Comparison of ENCODE assay signal across 1 cellular context in genomic region chr14:35121026-35121886, GRCh38.
A peak's percentile ranks its signal among the peaks of the same experiment; 100 is the strongest.
TF ChIP-seq lines count a peak whose summit lies in the region.

No MANE protein-coding gene starts in this region.

TF ChIP-seq in HepG2, 621 proteins besides CTCF, POLR2A, EP300 and RAD21 (continued from another document and continues in another):
- TF ChIP-seq, protein P1, sequence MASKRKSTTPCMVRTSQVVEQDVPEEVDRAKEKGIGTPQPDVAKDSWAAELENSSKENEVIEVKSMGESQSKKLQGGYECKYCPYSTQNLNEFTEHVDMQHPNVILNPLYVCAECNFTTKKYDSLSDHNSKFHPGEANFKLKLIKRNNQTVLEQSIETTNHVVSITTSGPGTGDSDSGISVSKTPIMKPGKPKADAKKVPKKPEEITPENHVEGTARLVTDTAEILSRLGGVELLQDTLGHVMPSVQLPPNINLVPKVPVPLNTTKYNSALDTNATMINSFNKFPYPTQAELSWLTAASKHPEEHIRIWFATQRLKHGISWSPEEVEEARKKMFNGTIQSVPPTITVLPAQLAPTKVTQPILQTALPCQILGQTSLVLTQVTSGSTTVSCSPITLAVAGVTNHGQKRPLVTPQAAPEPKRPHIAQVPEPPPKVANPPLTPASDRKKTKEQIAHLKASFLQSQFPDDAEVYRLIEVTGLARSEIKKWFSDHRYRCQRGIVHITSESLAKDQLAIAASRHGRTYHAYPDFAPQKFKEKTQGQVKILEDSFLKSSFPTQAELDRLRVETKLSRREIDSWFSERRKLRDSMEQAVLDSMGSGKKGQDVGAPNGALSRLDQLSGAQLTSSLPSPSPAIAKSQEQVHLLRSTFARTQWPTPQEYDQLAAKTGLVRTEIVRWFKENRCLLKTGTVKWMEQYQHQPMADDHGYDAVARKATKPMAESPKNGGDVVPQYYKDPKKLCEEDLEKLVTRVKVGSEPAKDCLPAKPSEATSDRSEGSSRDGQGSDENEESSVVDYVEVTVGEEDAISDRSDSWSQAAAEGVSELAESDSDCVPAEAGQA (IDR thresholded peaks at IDR 0.05; ENCODE audit: low read depth), result no peak
- TF ChIP-seq, protein P1 (CRISPR knock-in tag; IDR thresholded peaks at IDR 0.05; ENCODE audit: borderline replicate concordance), result no peak
- no peak; the same call in 1 of the 2 replicates for TF ChIP-seq ZNF256 (CRISPR knock-in tag; conservative IDR thresholded peaks at IDR 0.05)
- TF ChIP-seq ZNF274 (CRISPR knock-in tag; IDR thresholded peaks at IDR 0.05), result no peak
- TF ChIP-seq PRMT3 (CRISPR knock-in tag; IDR thresholded peaks at IDR 0.05; ENCODE audit: borderline replicate concordance, low read depth), result no peak; the same call in 1 of the 2 replicates
- TF ChIP-seq THAP9 (CRISPR knock-in tag; IDR thresholded peaks at IDR 0.05; ENCODE audit: borderline replicate concordance), result no peak
- TF ChIP-seq, protein P2, sequence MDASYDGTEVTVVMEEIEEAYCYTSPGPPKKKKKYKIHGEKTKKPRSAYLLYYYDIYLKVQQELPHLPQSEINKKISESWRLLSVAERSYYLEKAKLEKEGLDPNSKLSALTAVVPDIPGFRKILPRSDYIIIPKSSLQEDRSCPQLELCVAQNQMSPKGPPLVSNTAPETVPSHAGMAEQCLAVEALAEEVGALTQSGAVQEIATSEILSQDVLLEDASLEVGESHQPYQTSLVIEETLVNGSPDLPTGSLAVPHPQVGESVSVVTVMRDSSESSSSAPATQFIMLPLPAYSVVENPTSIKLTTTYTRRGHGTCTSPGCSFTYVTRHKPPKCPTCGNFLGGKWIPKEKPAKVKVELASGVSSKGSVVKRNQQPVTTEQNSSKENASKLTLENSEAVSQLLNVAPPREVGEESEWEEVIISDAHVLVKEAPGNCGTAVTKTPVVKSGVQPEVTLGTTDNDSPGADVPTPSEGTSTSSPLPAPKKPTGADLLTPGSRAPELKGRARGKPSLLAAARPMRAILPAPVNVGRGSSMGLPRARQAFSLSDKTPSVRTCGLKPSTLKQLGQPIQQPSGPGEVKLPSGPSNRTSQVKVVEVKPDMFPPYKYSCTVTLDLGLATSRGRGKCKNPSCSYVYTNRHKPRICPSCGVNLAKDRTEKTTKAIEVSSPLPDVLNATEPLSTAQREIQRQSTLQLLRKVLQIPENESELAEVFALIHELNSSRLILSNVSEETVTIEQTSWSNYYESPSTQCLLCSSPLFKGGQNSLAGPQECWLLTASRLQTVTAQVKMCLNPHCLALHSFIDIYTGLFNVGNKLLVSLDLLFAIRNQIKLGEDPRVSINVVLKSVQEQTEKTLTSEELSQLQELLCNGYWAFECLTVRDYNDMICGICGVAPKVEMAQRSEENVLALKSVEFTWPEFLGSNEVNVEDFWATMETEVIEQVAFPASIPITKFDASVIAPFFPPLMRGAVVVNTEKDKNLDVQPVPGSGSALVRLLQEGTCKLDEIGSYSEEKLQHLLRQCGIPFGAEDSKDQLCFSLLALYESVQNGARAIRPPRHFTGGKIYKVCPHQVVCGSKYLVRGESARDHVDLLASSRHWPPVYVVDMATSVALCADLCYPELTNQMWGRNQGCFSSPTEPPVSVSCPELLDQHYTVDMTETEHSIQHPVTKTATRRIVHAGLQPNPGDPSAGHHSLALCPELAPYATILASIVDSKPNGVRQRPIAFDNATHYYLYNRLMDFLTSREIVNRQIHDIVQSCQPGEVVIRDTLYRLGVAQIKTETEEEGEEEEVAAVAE (CRISPR knock-in tag; IDR thresholded peaks at IDR 0.05; ENCODE audit: borderline replicate concordance), result no peak
- no peak for TF ChIP-seq ZNF740 (CRISPR knock-in tag; IDR thresholded peaks at IDR 0.05)
- TF ChIP-seq MTA1 (CRISPR knock-in tag; IDR thresholded peaks at IDR 0.05; ENCODE audit: borderline replicate concordance), result no peak
- no peak; the same call in 1 of the 2 replicates for TF ChIP-seq RCOR2 (CRISPR knock-in tag; IDR thresholded peaks at IDR 0.05)
- TF ChIP-seq ISX (CRISPR knock-in tag; conservative IDR thresholded peaks at IDR 0.05), result no peak
- no peak; the same call in 1 of the 2 replicates for TF ChIP-seq KDM4B (CRISPR knock-in tag; IDR thresholded peaks at IDR 0.05)
- no peak for TF ChIP-seq SAFB2 (CRISPR knock-in tag; IDR thresholded peaks at IDR 0.05; ENCODE audit: borderline replicate concordance, low read depth)
- TF ChIP-seq, protein P3, sequence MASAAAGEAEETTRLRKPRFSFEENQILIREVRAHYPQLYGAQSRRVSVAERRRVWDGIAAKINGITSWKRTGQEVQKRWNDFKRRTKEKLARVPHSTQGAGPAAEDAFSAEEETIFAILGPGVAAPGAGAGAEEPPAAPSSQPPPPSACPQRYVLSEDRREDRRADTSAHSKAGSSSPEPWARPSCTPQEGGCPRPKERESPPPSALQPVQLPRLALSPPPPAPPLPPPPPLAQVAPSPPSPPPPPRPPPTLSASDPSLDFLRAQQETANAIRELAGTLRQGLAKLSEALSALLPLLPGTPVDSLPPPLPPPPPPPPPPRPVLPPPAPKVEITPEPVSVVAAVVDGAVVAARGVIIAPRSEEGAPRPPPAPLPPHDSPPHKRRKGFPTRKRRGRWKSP (CRISPR knock-in tag; IDR thresholded peaks at IDR 0.05), result no peak
- peak; percentile 45; the same call in 1 of the 2 replicates for TF ChIP-seq ZNF225 (CRISPR knock-in tag; IDR thresholded peaks at IDR 0.05)
- no peak for TF ChIP-seq MZF1 (CRISPR knock-in tag; IDR thresholded peaks at IDR 0.05; ENCODE audit: borderline replicate concordance)
- TF ChIP-seq ZNF17 (CRISPR knock-in tag; IDR thresholded peaks at IDR 0.05), result no peak
- no peak for TF ChIP-seq DNMT3B (CRISPR knock-in tag; conservative IDR thresholded peaks at IDR 0.05)
- no peak for TF ChIP-seq ZNF550 (CRISPR knock-in tag; IDR thresholded peaks at IDR 0.05; ENCODE audit: borderline replicate concordance)
- no peak for TF ChIP-seq PPARG (CRISPR knock-in tag; conservative IDR thresholded peaks at IDR 0.05)
- TF ChIP-seq HHEX (CRISPR knock-in tag; IDR thresholded peaks at IDR 0.05), result no peak
- TF ChIP-seq GPN1 (CRISPR knock-in tag; IDR thresholded peaks at IDR 0.05; ENCODE audit: borderline replicate concordance), result no peak
- no peak for TF ChIP-seq LBX2 (CRISPR knock-in tag; IDR thresholded peaks at IDR 0.05; ENCODE audit: borderline replicate concordance)
- TF ChIP-seq, protein P4, sequence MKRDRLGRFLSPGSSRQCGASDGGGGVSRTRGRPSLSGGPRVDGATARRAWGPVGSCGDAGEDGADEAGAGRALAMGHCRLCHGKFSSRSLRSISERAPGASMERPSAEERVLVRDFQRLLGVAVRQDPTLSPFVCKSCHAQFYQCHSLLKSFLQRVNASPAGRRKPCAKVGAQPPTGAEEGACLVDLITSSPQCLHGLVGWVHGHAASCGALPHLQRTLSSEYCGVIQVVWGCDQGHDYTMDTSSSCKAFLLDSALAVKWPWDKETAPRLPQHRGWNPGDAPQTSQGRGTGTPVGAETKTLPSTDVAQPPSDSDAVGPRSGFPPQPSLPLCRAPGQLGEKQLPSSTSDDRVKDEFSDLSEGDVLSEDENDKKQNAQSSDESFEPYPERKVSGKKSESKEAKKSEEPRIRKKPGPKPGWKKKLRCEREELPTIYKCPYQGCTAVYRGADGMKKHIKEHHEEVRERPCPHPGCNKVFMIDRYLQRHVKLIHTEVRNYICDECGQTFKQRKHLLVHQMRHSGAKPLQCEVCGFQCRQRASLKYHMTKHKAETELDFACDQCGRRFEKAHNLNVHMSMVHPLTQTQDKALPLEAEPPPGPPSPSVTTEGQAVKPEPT (CRISPR knock-in tag; IDR thresholded peaks at IDR 0.05; ENCODE audit: low read depth), result no peak
- no peak for TF ChIP-seq ZFP36L2 (CRISPR knock-in tag; IDR thresholded peaks at IDR 0.05)
- TF ChIP-seq ATF4 (CRISPR knock-in tag; IDR thresholded peaks at IDR 0.05), result no peak
- TF ChIP-seq, protein P5, sequence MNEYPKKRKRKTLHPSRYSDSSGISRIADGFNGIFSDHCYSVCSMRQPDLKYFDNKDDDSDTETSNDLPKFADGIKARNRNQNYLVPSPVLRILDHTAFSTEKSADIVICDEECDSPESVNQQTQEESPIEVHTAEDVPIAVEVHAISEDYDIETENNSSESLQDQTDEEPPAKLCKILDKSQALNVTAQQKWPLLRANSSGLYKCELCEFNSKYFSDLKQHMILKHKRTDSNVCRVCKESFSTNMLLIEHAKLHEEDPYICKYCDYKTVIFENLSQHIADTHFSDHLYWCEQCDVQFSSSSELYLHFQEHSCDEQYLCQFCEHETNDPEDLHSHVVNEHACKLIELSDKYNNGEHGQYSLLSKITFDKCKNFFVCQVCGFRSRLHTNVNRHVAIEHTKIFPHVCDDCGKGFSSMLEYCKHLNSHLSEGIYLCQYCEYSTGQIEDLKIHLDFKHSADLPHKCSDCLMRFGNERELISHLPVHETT (CRISPR knock-in tag; conservative IDR thresholded peaks at IDR 0.05), result no peak
- no peak for TF ChIP-seq PHF5A (CRISPR knock-in tag; IDR thresholded peaks at IDR 0.05; ENCODE audit: low read depth, unreplicated experiment)
- no peak for TF ChIP-seq ZNF205 (CRISPR knock-in tag; IDR thresholded peaks at IDR 0.05)
- no peak for TF ChIP-seq HDAC1 (CRISPR knock-in tag; IDR thresholded peaks at IDR 0.05)
- no peak for TF ChIP-seq ZKSCAN8 (CRISPR knock-in tag; IDR thresholded peaks at IDR 0.05; ENCODE audit: borderline replicate concordance)
- TF ChIP-seq, protein P6, sequence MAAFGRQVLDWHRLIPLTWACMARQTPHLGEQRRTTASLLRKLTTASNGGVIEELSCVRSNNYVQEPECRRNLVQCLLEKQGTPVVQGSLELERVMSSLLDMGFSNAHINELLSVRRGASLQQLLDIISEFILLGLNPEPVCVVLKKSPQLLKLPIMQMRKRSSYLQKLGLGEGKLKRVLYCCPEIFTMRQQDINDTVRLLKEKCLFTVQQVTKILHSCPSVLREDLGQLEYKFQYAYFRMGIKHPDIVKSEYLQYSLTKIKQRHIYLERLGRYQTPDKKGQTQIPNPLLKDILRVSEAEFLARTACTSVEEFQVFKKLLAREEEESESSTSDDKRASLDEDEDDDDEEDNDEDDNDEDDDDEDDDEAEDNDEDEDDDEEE (CRISPR knock-in tag; IDR thresholded peaks at IDR 0.05), result 0 out of 2 replicates have a peak, but pooled peaks have one; percentile 37
- TF ChIP-seq TARDBP (CRISPR knock-in tag; IDR thresholded peaks at IDR 0.05), result peak; percentile 2; the same call in 1 of the 2 replicates
- TF ChIP-seq ZNF263 (CRISPR knock-in tag; IDR thresholded peaks at IDR 0.05), result no peak
- TF ChIP-seq, protein P7, sequence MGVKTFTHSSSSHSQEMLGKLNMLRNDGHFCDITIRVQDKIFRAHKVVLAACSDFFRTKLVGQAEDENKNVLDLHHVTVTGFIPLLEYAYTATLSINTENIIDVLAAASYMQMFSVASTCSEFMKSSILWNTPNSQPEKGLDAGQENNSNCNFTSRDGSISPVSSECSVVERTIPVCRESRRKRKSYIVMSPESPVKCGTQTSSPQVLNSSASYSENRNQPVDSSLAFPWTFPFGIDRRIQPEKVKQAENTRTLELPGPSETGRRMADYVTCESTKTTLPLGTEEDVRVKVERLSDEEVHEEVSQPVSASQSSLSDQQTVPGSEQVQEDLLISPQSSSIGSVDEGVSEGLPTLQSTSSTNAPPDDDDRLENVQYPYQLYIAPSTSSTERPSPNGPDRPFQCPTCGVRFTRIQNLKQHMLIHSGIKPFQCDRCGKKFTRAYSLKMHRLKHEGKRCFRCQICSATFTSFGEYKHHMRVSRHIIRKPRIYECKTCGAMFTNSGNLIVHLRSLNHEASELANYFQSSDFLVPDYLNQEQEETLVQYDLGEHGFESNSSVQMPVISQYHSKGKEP (CRISPR knock-in tag; IDR thresholded peaks at IDR 0.05), result no peak
- no peak for TF ChIP-seq ASH2L (IDR thresholded peaks at IDR 0.05; ENCODE audit: insufficient read length, low read depth, low read length)
- TF ChIP-seq TOE1 (CRISPR knock-in tag; IDR thresholded peaks at IDR 0.05), result no peak
